15 cellular contexts compared by ENCODE assay signal in the genomic region with DNA sequence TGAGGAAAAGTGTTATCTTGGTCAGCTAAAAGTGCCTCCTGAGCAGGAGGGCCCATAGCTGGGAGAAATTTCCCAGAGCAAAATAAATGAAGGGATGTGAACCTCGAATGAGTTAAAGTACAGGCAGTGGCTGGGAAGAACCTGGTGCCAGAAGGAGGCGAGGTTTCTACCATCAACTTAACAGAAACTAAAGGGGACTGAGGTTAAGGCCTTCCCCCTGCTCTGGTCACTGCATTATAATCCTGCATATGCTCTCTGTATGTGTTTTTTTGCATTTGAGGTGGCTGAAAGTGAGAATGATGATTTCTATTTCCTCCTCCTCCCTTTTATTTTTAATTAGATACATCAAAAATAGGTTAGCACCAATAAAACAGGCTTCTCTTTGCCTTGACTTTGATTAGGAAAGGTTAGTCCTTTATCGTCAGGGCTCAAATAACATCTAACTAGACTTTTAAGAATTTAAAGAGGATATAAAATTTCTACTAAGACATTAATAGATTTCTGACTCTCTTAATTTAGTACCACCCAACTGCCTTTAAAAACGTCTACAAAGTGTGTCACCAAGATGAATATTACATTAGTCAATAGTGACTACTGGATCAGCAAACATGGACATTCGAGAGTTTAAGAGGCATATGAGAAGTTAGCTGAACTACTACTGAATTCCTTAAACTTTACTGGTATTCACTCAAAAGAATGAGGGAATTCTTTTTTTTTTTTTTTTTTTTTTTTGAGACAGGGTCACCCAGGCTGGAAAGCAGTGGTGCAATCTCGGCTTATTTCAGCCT. TPM values are rescaled to one million over a fixed set of nuclear protein-coding genes. Genes with fewer than 3 reads are reported as not detected.
DNase-seq lines count a peak whose midpoint lies in the region; ATAC-seq and TF ChIP-seq lines count a peak whose summit lies in the region.
"Had no signal": no experiment of that assay in that cellular context is flagged by ENCODE, and none has a peak within 500 bp of the region (broad histone marks: within the 10 kb centered on the region; RNA-seq: fewer than 3 reads in every experiment).

No MANE protein-coding gene starts in this region.

- no peak for TF ChIP-seq CTCF in activated CD8-positive, alpha-beta T cell treated with anti-CD3 and anti-CD28 coated beads for 36 hours (IDR thresholded peaks at IDR 0.05)

- no peaks in the 10 kb centered on the region for H3K27me3 ChIP-seq in CD4-positive, alpha-beta memory T cell (ENCODE audit: insufficient read depth, low read length)

- ATAC-seq in GM19395 (IDR thresholded peaks at IDR 0.05; ENCODE audit: unreplicated experiment) (peak; percentile 60), HG02870 (IDR thresholded peaks at IDR 0.05; ENCODE audit: unreplicated experiment) (peak; percentile 39), GM18861 (IDR thresholded peaks at IDR 0.05; ENCODE audit: unreplicated experiment) (no peak)
- no peak for ATAC-seq in activated CD8-positive, alpha-beta T cell treated with anti-CD3 and anti-CD28 coated beads for 36 hours
- ATAC-seq: psoas muscle had no signal

- DNase-seq in CD4-positive, alpha-beta memory T cell, result no peak
- DNase-seq in activated CD8-positive, alpha-beta T cell treated with anti-CD3 and anti-CD28 coated beads for 36 hours, result no peak
- DNase-seq in DMS153 treated with DMSO at 0.1 percent for 48 hours (lab: John Stamatoyannopoulos, UW; ENCODE audit: unreplicated experiment) (no peak), dedifferentiated amniotic fluid mesenchymal stem cell (ENCODE audit: extremely low spot score) (no peak), NCI-H446 treated with DMSO at 0.1 percent for 48 hours (lab: John Stamatoyannopoulos, UW) (no peak)
- DNase-seq: activated CD8-positive, alpha-beta memory T cell treated with anti-CD3 and anti-CD28 coated beads, Interleukin-2, amount 50 U/mL, for 48 hours; cerebellar nuclear complex; NCI-H1105 treated with DMSO at 0.1 percent for 48 hours; NCI-H226; psoas muscle; SK-N-SH; trophoblast cell had no signal

- no peaks in the 10 kb centered on the region for H3K36me3 Mint-ChIP-seq in CD4-positive, alpha-beta memory T cell
- H3K36me3 Mint-ChIP-seq in activated CD8-positive, alpha-beta T cell treated with anti-CD3 and anti-CD28 coated beads for 36 hours (ENCODE audit: low read depth), result peaks cover 7% of the 10 kb centered on the region

- no peaks in the 10 kb centered on the region for H3K36me3 ChIP-seq in CD4-positive, alpha-beta memory T cell (ENCODE audit: insufficient read depth, low read length)

- no peak overlapping the region for H3K4me3 ChIP-seq in CD4-positive, alpha-beta memory T cell (ENCODE audit: low read length in 2 of 2)
- H3K4me3 ChIP-seq: psoas muscle had no signal

- H3K4me3 Mint-ChIP-seq in CD4-positive, alpha-beta memory T cell, result no peak overlapping the region
- H3K4me3 Mint-ChIP-seq in activated CD8-positive, alpha-beta T cell treated with anti-CD3 and anti-CD28 coated beads for 36 hours, result no peak overlapping the region

- no peaks in the 10 kb centered on the region for H3K27me3 Mint-ChIP-seq in CD4-positive, alpha-beta memory T cell
- H3K27me3 Mint-ChIP-seq in activated CD8-positive, alpha-beta T cell treated with anti-CD3 and anti-CD28 coated beads for 36 hours, result no peaks in the 10 kb centered on the region

- CTCF ChIA-PET in CD4-positive, alpha-beta memory T cell (lab: Charles Lee; ENCODE audit: partially characterized antibody), result interaction anchor here (0.7 to 11.9 kb wide), 7 partner anchors 8 to 458 kb away, joined by 3 to 185 read pairs (median 4); a partner anchor contains a TSS
- CTCF ChIA-PET in activated CD8-positive, alpha-beta T cell treated with anti-CD3 and anti-CD28 coated beads for 36 hours (lab: Charles Lee), result interaction anchor here (0.7 to 1.1 kb wide), 2 partner anchors 14 to 458 kb away, joined by 3 to 5 read pairs; no protein-coding TSS in a partner anchor

- no peaks in the 10 kb centered on the region for H3K9me3 Mint-ChIP-seq in CD4-positive, alpha-beta memory T cell
- H3K9me3 Mint-ChIP-seq in activated CD8-positive, alpha-beta T cell treated with anti-CD3 and anti-CD28 coated beads for 36 hours, result no peaks in the 10 kb centered on the region

- POLR2A ChIA-PET in CD4-positive, alpha-beta memory T cell (lab: Charles Lee; ENCODE audit: partially characterized antibody), result interaction anchor here (2.2 kb wide), 1 partner anchor 51 kb away, joined by 5 read pairs; no protein-coding TSS in a partner anchor
- POLR2A ChIA-PET in activated CD8-positive, alpha-beta T cell treated with anti-CD3 and anti-CD28 coated beads for 36 hours (lab: Charles Lee), result interaction anchor here (1.0 kb wide), 1 partner anchor 123 kb away, joined by 4 read pairs; a partner anchor contains a TSS

- no peaks in the 10 kb centered on the region for H3K9me3 ChIP-seq in CD4-positive, alpha-beta memory T cell (ENCODE audit: control insufficient read depth in 1 of 2, low read length in 2 of 2)
- H3K9me3 ChIP-seq: psoas muscle, SK-N-SH had no signal

- H3K27ac ChIP-seq in CD4-positive, alpha-beta memory T cell (ENCODE audit: low read depth, low read length), result no peak overlapping the region
- H3K27ac ChIP-seq: psoas muscle had no signal

- H3K4me1 Mint-ChIP-seq in CD4-positive, alpha-beta memory T cell, result peaks cover 17 to 44% (median 32%) of the 10 kb centered on the region in 4 donors
- peaks cover 41% of the 10 kb centered on the region for H3K4me1 Mint-ChIP-seq in activated CD8-positive, alpha-beta T cell treated with anti-CD3 and anti-CD28 coated beads for 36 hours (ENCODE audit: low read depth)

- H3K4me1 ChIP-seq in CD4-positive, alpha-beta memory T cell (ENCODE audit: insufficient read depth, low read length), result peaks cover 30% of the 10 kb centered on the region
- H3K4me1 ChIP-seq: psoas muscle had no signal

- peak overlapping the region in 5 of 7 donors; percentile 6 to 86 (median 60) for H3K27ac Mint-ChIP-seq in CD4-positive, alpha-beta memory T cell
- H3K27ac Mint-ChIP-seq in activated CD8-positive, alpha-beta T cell treated with anti-CD3 and anti-CD28 coated beads for 36 hours, result peak overlapping the region; percentile 30

- intact Hi-C loops in CD4-positive, alpha-beta memory T cell (cut with micrococcal nuclease), result no loop called here
- intact Hi-C loops in activated CD8-positive, alpha-beta T cell treated with anti-CD3 and anti-CD28 coated beads for 36 hours (cut with micrococcal nuclease), result no loop called here

RNA-seq across cellular contexts. Expression of a gene that starts 49.2 kb away (rescaled TPM):
- total RNA-seq in CD4-positive, alpha-beta memory T cell, result 1 to 10 TPM; 7.2 to 7.6 TPM
- 1 to 10 TPM; 2.8 to 3.4 TPM for polyA plus RNA-seq in CD4-positive, alpha-beta memory T cell
- 1 to 10 TPM; 5.9 to 6.4 TPM for total RNA-seq in activated CD8-positive, alpha-beta T cell treated with anti-CD3 and anti-CD28 coated beads for 36 hours

RNA-seq across cellular contexts. Expression of a gene that starts 50.5 kb away (rescaled TPM):
- 10 to 100 TPM; 19.8 to 21.4 TPM for total RNA-seq in CD4-positive, alpha-beta memory T cell
- polyA plus RNA-seq in CD4-positive, alpha-beta memory T cell, result 10 to 100 TPM; 28.2 to 46.3 TPM
- total RNA-seq in activated CD8-positive, alpha-beta T cell treated with anti-CD3 and anti-CD28 coated beads for 36 hours, result 10 to 100 TPM; 31.9 to 34.8 TPM

Comparison
In these comparisons a context has a peak if more than half of its experiments do, and no peak if none do; other contexts are left out.
1. ATAC-seq: peak in GM19395 (single experiment) and HG02870 (single experiment); none in activated CD8-positive, alpha-beta T cell treated with anti-CD3 and anti-CD28 coated beads for 36 hours (single experiment) and GM18861 (single experiment).